24 cellular contexts compared by ENCODE assay signal in the genomic region with DNA sequence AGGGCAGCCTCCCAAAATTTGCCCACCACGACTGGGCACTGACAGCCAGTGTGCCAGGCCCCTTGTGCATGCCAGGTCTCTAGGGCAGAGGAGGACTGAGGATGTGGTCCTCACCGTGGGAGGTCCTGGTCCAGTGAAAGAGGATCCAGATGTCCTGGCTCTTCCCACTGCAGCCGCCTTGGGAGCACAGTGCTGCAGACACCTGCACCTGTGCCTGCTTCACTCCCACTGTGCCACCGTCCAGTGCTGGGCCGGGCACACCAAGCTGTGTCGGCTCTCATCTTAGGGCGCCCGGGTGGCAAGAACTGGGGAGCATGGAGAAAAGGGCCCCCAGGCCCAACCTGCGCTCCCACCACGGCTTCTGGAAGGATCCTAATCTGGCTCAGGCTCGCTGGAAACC.
"Had no signal": no experiment of that assay in that cellular context is flagged by ENCODE, and none has a peak within 500 bp of the region (broad histone marks: within the 10 kb centered on the region; RNA-seq: fewer than 3 reads in every experiment).

No MANE protein-coding gene starts in this region.

- H3K4me1 ChIP-seq: colonic mucosa, esophagus squamous epithelium, gastrocnemius medialis, heart right ventricle had no signal

- H3K4me3 ChIP-seq: colonic mucosa, esophagus squamous epithelium, gastrocnemius medialis, heart right ventricle, mucosa of descending colon had no signal

- H3K4me3 Mint-ChIP-seq: dendritic cell treated with granulocyte-macrophage colony-stimulating factor and Interleukin-4, amounts not matched to agents 40 ng/mL and 50 ng/mL, for 4 days; effector memory CD8-positive, alpha-beta T cell; endodermal cell; mesothelial cell of epicardium had no signal

- DNase-seq: colonic mucosa; cortex of kidney; effector CD8-positive, alpha-beta T cell; effector memory CD8-positive, alpha-beta T cell; endodermal cell; erythroblast; esophagus squamous epithelium; foreskin fibroblast; foreskin melanocyte; gastrocnemius medialis; glutamatergic neuron; head of caudate nucleus; heart right ventricle; hippocampal formation; kidney glomerular epithelial cell; left colon; left ventricle myocardium superior; mesenchymal stem cell; mucosa of descending colon had no signal

- H3K27me3 ChIP-seq: colonic mucosa, esophagus squamous epithelium, gastrocnemius medialis had no signal

- ATAC-seq: effector memory CD8-positive, alpha-beta T cell; esophagus mucosa; gastrocnemius medialis; heart right ventricle; left colon; left lobe of liver; left ventricle myocardium superior; mucosa of descending colon had no signal

- H3K9me3 Mint-ChIP-seq: effector memory CD8-positive, alpha-beta T cell; endodermal cell; mesothelial cell of epicardium had no signal

- H3K4me1 Mint-ChIP-seq: endodermal cell, mesothelial cell of epicardium had no signal

- H3K36me3 Mint-ChIP-seq: mesothelial cell of epicardium had no signal

- H3K27me3 Mint-ChIP-seq: dendritic cell treated with granulocyte-macrophage colony-stimulating factor and Interleukin-4, amounts not matched to agents 40 ng/mL and 50 ng/mL, for 4 days had no signal

- H3K27ac ChIP-seq: colonic mucosa, epithelial cell of prostate, esophagus squamous epithelium, gastrocnemius medialis, heart right ventricle had no signal

- H3K27ac Mint-ChIP-seq: dendritic cell treated with granulocyte-macrophage colony-stimulating factor and Interleukin-4, amounts not matched to agents 40 ng/mL and 50 ng/mL, for 4 days; endodermal cell; mesothelial cell of epicardium had no signal

- H3K9me3 ChIP-seq: colonic mucosa, esophagus squamous epithelium, gastrocnemius medialis, heart right ventricle, mucosa of descending colon had no signal

- H3K36me3 ChIP-seq: colonic mucosa, esophagus squamous epithelium, gastrocnemius medialis, heart right ventricle had no signal
